In the genomic region with DNA sequence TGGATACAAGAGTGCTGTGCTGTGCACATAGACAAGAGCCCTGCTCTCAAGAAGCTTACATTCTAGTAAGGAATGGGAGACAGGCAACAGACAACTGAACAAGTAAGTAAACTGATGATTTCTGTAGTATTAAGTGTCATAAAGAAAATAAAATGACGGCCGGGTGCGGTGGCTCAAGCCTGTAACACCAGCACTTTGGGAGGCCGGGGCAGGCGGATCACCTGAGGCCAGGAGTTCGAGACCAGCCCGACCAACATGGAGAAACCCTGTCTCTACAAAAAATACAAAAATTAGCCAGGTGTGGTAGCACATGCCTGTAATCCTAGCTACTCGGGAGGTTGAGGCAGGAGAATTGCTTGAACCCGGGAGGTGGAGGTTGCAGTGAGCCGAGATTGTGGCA, we compare ENCODE assay signal across 9 cellular contexts. TPM values are rescaled to one million over a fixed set of nuclear protein-coding genes. Genes with fewer than 3 reads are reported as not detected.
A peak's percentile ranks its signal among the peaks of the same experiment; 100 is the strongest.
DNase-seq lines count a peak whose midpoint lies in the region; ATAC-seq and TF ChIP-seq lines count a peak whose summit lies in the region.
"Not testable (repeated sequence)": the region's sequence is repeated elsewhere in the genome, so short reads cannot be mapped to it uniquely, and the experiment has no call there.
"Had no signal": no experiment of that assay in that cellular context is flagged by ENCODE, and none has a peak within 500 bp of the region (broad histone marks: within the 10 kb centered on the region; RNA-seq: fewer than 3 reads in every experiment).

No MANE protein-coding gene starts in this region.

- CTCF ChIA-PET in CD4-positive, alpha-beta T cell (lab: Charles Lee): interaction anchor here (0.6 to 6.1 kb wide), 18 partner anchors 10 to 140 kb away, joined by 3 to 78 read pairs (median 6); a partner anchor contains a TSS
- CTCF ChIA-PET in naive thymus-derived CD4-positive, alpha-beta T cell (lab: Charles Lee): interaction anchor here (0.8 to 9.5 kb wide), 29 partner anchors 9 to 522 kb away, joined by 3 to 138 read pairs (median 8); a partner anchor contains a TSS

- not testable (repeated sequence) for H3K27me3 ChIP-seq in CD4-positive, alpha-beta T cell (ENCODE audit: control insufficient read depth, insufficient read depth, low read length); OCI-LY3 (ENCODE audit: low read depth, low read length); naive thymus-derived CD4-positive, alpha-beta T cell (ENCODE audit: control insufficient read depth in 2 of 2, insufficient read depth in 2 of 2, low read length in 2 of 2); spleen (replicated peaks in 1 of 7)

- not testable (repeated sequence) for TF ChIP-seq CTCF in CD4-positive, alpha-beta T cell (IDR thresholded peaks at IDR 0.05); OCI-LY3 (IDR thresholded peaks at IDR 0.05; ENCODE audit: low read depth, low read length); spleen (IDR thresholded peaks at IDR 0.05 in 8 of 11, conservative IDR thresholded peaks at IDR 0.05 in 3 of 11)

- DNase-seq in CD4-positive, alpha-beta T cell: peak in 1 of 10 experiments; percentile 11
- peak; percentile 53 for DNase-seq in activated CD4-positive, alpha-beta T cell treated with anti-CD3 and anti-CD28 coated beads, Interleukin-2, amount 10 ng/mL, durations not matched to agents 24 days and 14 days
- peak; percentile 53 for DNase-seq in activated CD8-positive, alpha-beta memory T cell treated with anti-CD3 and anti-CD28 coated beads for 24 hours
- not testable (repeated sequence) for DNase-seq in naive thymus-derived CD4-positive, alpha-beta T cell
- peak; percentile 51 for DNase-seq in spleen

- H3K9me3 Mint-ChIP-seq in CD4-positive, alpha-beta T cell; activated CD4-positive, alpha-beta T cell treated with anti-CD3 and anti-CD28 coated beads, Interleukin-2, amount 10 ng/mL, durations not matched to agents 24 days and 14 days; activated naive CD8-positive, alpha-beta T cell (ENCODE audit: low read depth); dendritic cell treated with granulocyte-macrophage colony-stimulating factor and Interleukin-4, amounts not matched to agents 40 ng/mL and 50 ng/mL, for 4 days; naive thymus-derived CD4-positive, alpha-beta T cell: not testable (repeated sequence)

- TF ChIP-seq POLR2A in spleen (IDR thresholded peaks at IDR 0.05): not testable (repeated sequence)

- not testable (repeated sequence) for H3K27me3 Mint-ChIP-seq in CD4-positive, alpha-beta T cell; activated CD4-positive, alpha-beta T cell treated with anti-CD3 and anti-CD28 coated beads, Interleukin-2, amount 10 ng/mL, durations not matched to agents 24 days and 14 days; activated naive CD8-positive, alpha-beta T cell; dendritic cell treated with granulocyte-macrophage colony-stimulating factor and Interleukin-4, amounts not matched to agents 40 ng/mL and 50 ng/mL, for 4 days; naive thymus-derived CD4-positive, alpha-beta T cell

- H3K36me3 ChIP-seq in OCI-LY3 (replicated peaks; ENCODE audit: low read depth, low read length); naive thymus-derived CD4-positive, alpha-beta T cell (ENCODE audit: control insufficient read depth in 2 of 3, insufficient read depth in 3 of 3, low read length in 3 of 3); spleen: not testable (repeated sequence)

- 77 to 91% (median 87%) methylated on average over 10 of the region's 10 CpGs for WGBS in spleen, 5 donors

- POLR2A ChIA-PET in CD4-positive, alpha-beta T cell (lab: Charles Lee): interaction anchor here (1.3 to 4.7 kb wide), 5 partner anchors 30 to 140 kb away, joined by 3 to 30 read pairs (median 13); a partner anchor contains a TSS
- POLR2A ChIA-PET in naive thymus-derived CD4-positive, alpha-beta T cell (lab: Charles Lee): interaction anchor here (0.6 to 3.3 kb wide), 9 partner anchors 11 to 140 kb away, joined by 3 to 20 read pairs (median 8); a partner anchor contains a TSS

- not testable (repeated sequence) for ATAC-seq in CD4-positive, alpha-beta T cell (ENCODE audit: poor library complexity); naive thymus-derived CD4-positive, alpha-beta T cell

- H3K27ac Mint-ChIP-seq in CD4-positive, alpha-beta T cell: peak overlapping the region; percentile 86
- peak overlapping the region; percentile 4 for H3K27ac Mint-ChIP-seq in activated CD4-positive, alpha-beta T cell treated with anti-CD3 and anti-CD28 coated beads, Interleukin-2, amount 10 ng/mL, durations not matched to agents 24 days and 14 days
- H3K27ac Mint-ChIP-seq in activated naive CD8-positive, alpha-beta T cell: peak overlapping the region; percentile 87
- H3K27ac Mint-ChIP-seq in dendritic cell treated with granulocyte-macrophage colony-stimulating factor and Interleukin-4, amounts not matched to agents 40 ng/mL and 50 ng/mL, for 4 days: peak overlapping the region; percentile 62
- peak overlapping the region; percentile 42 to 95 (median 82) for H3K27ac Mint-ChIP-seq in naive thymus-derived CD4-positive, alpha-beta T cell

- H3K79me2 ChIP-seq in OCI-LY3 (ENCODE audit: low read length): not testable (repeated sequence)

- not testable (repeated sequence) for H3K36me3 Mint-ChIP-seq in CD4-positive, alpha-beta T cell (ENCODE audit: low read depth); activated CD4-positive, alpha-beta T cell treated with anti-CD3 and anti-CD28 coated beads, Interleukin-2, amount 10 ng/mL, durations not matched to agents 24 days and 14 days (ENCODE audit: low read depth); activated naive CD8-positive, alpha-beta T cell; dendritic cell treated with granulocyte-macrophage colony-stimulating factor and Interleukin-4, amounts not matched to agents 40 ng/mL and 50 ng/mL, for 4 days (ENCODE audit: low read depth); naive thymus-derived CD4-positive, alpha-beta T cell

- intact Hi-C loops in CD4-positive, alpha-beta T cell (cut with DNase I, micrococcal nuclease): loop anchor here (1.0 to 5.0 kb wide), 6 partner anchors 103 to 520 kb away; no protein-coding TSS in a partner anchor
- intact Hi-C loops in activated CD4-positive, alpha-beta T cell treated with anti-CD3 and anti-CD28 coated beads, Interleukin-2, amount 10 ng/mL, durations not matched to agents 24 days and 14 days (cut with micrococcal nuclease): loop anchor here (1.0 to 5.0 kb wide), 2 partner anchors 40 to 103 kb away; no protein-coding TSS in a partner anchor
- intact Hi-C loops in dendritic cell treated with granulocyte-macrophage colony-stimulating factor and Interleukin-4, amounts not matched to agents 40 ng/mL and 50 ng/mL, for 4 days (cut with micrococcal nuclease): loop anchor here (1.0 to 2.0 kb wide), 3 partner anchors 103 to 124 kb away; no protein-coding TSS in a partner anchor
- intact Hi-C loops in naive thymus-derived CD4-positive, alpha-beta T cell (cut with micrococcal nuclease): loop anchor here (1.0 to 10.0 kb wide), 4 partner anchors 103 to 523 kb away; no protein-coding TSS in a partner anchor
- intact Hi-C loops in spleen (cut with DNase I; ENCODE audit: low total_unique reads): loop anchor here (5.0 kb wide), 1 partner anchor 140 kb away; no protein-coding TSS in a partner anchor

- peaks cover 78% of the 10 kb centered on the region for H3K4me1 Mint-ChIP-seq in CD4-positive, alpha-beta T cell (ENCODE audit: low read depth)
- H3K4me1 Mint-ChIP-seq in activated CD4-positive, alpha-beta T cell treated with anti-CD3 and anti-CD28 coated beads, Interleukin-2, amount 10 ng/mL, durations not matched to agents 24 days and 14 days: peaks cover 81% of the 10 kb centered on the region
- peaks cover 80% of the 10 kb centered on the region for H3K4me1 Mint-ChIP-seq in activated naive CD8-positive, alpha-beta T cell (ENCODE audit: low read depth)
- peaks cover 79% of the 10 kb centered on the region for H3K4me1 Mint-ChIP-seq in dendritic cell treated with granulocyte-macrophage colony-stimulating factor and Interleukin-4, amounts not matched to agents 40 ng/mL and 50 ng/mL, for 4 days (ENCODE audit: low read depth)
- peaks cover 50 to 86% (median 68%) of the 10 kb centered on the region in 7 donors for H3K4me1 Mint-ChIP-seq in naive thymus-derived CD4-positive, alpha-beta T cell

- H3K4me2 ChIP-seq in OCI-LY3 (ENCODE audit: low read length): not testable (repeated sequence)

- H3K4me1 ChIP-seq in OCI-LY3 (ENCODE audit: low read length) (peaks cover 93% of the 10 kb centered on the region), spleen (peaks cover 36 to 81% (median 61%) of the 10 kb centered on the region in 6 donors)
- peaks cover 56 to 59% of the 10 kb centered on the region in 2 donors for H3K4me1 ChIP-seq in naive thymus-derived CD4-positive, alpha-beta T cell (ENCODE audit: control insufficient read depth in 2 of 2, insufficient read depth in 2 of 2, low read length in 2 of 2)

- H3K4me3 ChIP-seq in OCI-LY3 (ENCODE audit: low read length); naive thymus-derived CD4-positive, alpha-beta T cell (ENCODE audit: low read length); spleen: not testable (repeated sequence)

- not testable (repeated sequence) for H3K4me3 Mint-ChIP-seq in CD4-positive, alpha-beta T cell; activated naive CD8-positive, alpha-beta T cell; dendritic cell treated with granulocyte-macrophage colony-stimulating factor and Interleukin-4, amounts not matched to agents 40 ng/mL and 50 ng/mL, for 4 days
- peak overlapping the region; percentile 54 for H3K4me3 Mint-ChIP-seq in activated CD4-positive, alpha-beta T cell treated with anti-CD3 and anti-CD28 coated beads, Interleukin-2, amount 10 ng/mL, durations not matched to agents 24 days and 14 days
- H3K4me3 Mint-ChIP-seq in naive thymus-derived CD4-positive, alpha-beta T cell: peak overlapping the region in 6 of 10 donors; percentile 31 to 79 (median 44)

- peak overlapping the region; percentile 37; the same call in 1 of the 2 replicates for H3K9ac ChIP-seq in OCI-LY3 (ENCODE audit: low read length)

- not testable (repeated sequence) for H4K20me1 ChIP-seq in OCI-LY3 (ENCODE audit: insufficient read depth, low read length)

- not testable (repeated sequence) for H2AFZ ChIP-seq in OCI-LY3 (ENCODE audit: low read depth, low read length)

- not testable (repeated sequence) for H3K9me3 ChIP-seq in CD4-positive, alpha-beta T cell (ENCODE audit: control insufficient read depth, low read length); OCI-LY3 (ENCODE audit: insufficient read depth, low read length); naive thymus-derived CD4-positive, alpha-beta T cell (ENCODE audit: control insufficient read depth in 2 of 3, low read length in 3 of 3); spleen

- not testable (repeated sequence) for H3K27ac ChIP-seq in CD4-positive, alpha-beta T cell (ENCODE audit: low read depth, low read length); naive thymus-derived CD4-positive, alpha-beta T cell (ENCODE audit: low read depth, low read length); spleen
- peak overlapping the region; percentile 99 for H3K27ac ChIP-seq in OCI-LY3 (ENCODE audit: low read length)

RNA-seq across cellular contexts. Expression of a gene that starts 18.5 kb away (rescaled TPM):
- 1 to 10 TPM in 1 of 2 experiments, under 1 TPM in 1; 0.99 to 1.4 TPM for total RNA-seq in CD4-positive, alpha-beta T cell
- 1.2 and 1.5 TPM in 2 replicates for total RNA-seq in activated CD4-positive, alpha-beta T cell treated with anti-CD3 and anti-CD28 coated beads, Interleukin-2, amount 10 ng/mL, durations not matched to agents 24 days and 14 days
- 1 to 10 TPM; 2.4 to 4.1 (median 3.1) TPM for total RNA-seq in naive thymus-derived CD4-positive, alpha-beta T cell
- under 1 TPM; 0.47 to 0.66 TPM for polyA plus RNA-seq in naive thymus-derived CD4-positive, alpha-beta T cell
- total RNA-seq in spleen: 1 to 10 TPM in 6 of 7 donors, under 1 TPM in 1; 0.95 to 2.2 (median 1.7) TPM
- polyA plus RNA-seq in spleen: 1 to 10 TPM; 1.3 to 1.9 (median 1.5) TPM

RNA-seq across cellular contexts. Expression of a gene that starts 38.4 kb away (rescaled TPM):
- total RNA-seq in CD4-positive, alpha-beta T cell: 100 to 1,000 TPM; 193 to 203 TPM
- total RNA-seq in activated CD4-positive, alpha-beta T cell treated with anti-CD3 and anti-CD28 coated beads, Interleukin-2, amount 10 ng/mL, durations not matched to agents 24 days and 14 days: 86.6 and 89.9 TPM in 2 replicates
- 100 to 1,000 TPM; 154 to 300 (median 184) TPM for total RNA-seq in naive thymus-derived CD4-positive, alpha-beta T cell
- polyA plus RNA-seq in naive thymus-derived CD4-positive, alpha-beta T cell: 100 to 1,000 TPM in 1 of 2 donors, 10 to 100 TPM in 1; 85.2 to 163 TPM
- 100 to 1,000 TPM; 114 to 239 (median 171) TPM for total RNA-seq in spleen
- polyA plus RNA-seq in spleen: 10 to 100 TPM; 32.9 to 39.4 (median 38.3) TPM
- total RNA-seq: H9 had no signal

Comparison
In these comparisons a context has a peak if more than half of its experiments do, and no peak if none do; other contexts are left out.
1. H3K27ac Mint-ChIP-seq: peak in every context shown above with its lines; median percentile 87 in activated naive CD8-positive, alpha-beta T cell; 86 in CD4-positive, alpha-beta T cell; 82 in naive thymus-derived CD4-positive, alpha-beta T cell; 62 in dendritic cell treated with granulocyte-macrophage colony-stimulating factor and Interleukin-4, amounts not matched to agents 40 ng/mL and 50 ng/mL, for 4 days; 4 in activated CD4-positive, alpha-beta T cell treated with anti-CD3 and anti-CD28 coated beads, Interleukin-2, amount 10 ng/mL, durations not matched to agents 24 days and 14 days.